1 cellular context compared by ENCODE assay signal in the genomic region with DNA sequence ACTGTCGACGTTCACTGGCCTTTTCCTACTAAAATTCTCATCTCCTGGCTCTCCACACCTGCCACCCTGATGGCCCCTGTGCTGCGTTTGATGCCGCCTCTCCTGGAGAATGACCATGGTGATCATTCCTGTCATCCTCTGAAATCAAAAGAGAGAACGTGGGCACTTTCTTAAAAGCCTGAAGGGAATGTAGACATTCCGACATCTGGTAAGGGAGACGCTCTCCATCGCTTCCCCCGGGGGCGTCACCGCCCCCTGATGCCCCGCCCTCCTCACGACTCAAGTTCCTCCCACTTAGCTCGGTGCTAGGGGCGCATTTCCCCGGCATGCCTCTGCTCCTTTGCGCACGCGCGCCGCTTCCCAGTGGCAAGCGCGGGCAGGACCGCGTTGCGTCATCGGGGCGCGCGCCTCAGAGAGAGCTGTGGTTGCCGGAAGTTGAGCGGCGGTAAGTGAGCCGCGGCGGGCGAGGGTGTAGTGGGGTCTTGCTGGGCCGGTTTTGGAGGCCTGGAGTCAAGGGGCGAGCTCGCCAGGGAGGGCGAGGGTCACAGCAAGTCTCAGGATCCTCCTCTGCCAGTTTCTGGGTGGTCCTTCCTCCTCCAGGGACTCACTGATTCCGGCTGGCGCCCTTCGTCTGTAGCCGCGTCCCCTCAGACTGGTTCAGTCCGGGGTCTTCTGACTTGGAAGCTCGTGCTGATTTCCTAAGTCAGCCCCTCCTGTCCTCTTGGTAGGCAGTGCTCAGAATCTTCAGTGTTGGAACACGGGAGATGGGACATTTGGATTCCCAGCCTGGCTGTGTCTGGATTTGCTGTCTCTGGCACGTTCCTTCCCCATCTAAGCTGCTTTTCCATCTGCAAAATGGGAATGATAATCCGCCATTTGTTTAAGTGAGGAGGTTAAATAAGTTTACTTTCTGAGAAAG.
TF ChIP-seq lines count a peak whose summit lies in the region.

A gene with protein sequence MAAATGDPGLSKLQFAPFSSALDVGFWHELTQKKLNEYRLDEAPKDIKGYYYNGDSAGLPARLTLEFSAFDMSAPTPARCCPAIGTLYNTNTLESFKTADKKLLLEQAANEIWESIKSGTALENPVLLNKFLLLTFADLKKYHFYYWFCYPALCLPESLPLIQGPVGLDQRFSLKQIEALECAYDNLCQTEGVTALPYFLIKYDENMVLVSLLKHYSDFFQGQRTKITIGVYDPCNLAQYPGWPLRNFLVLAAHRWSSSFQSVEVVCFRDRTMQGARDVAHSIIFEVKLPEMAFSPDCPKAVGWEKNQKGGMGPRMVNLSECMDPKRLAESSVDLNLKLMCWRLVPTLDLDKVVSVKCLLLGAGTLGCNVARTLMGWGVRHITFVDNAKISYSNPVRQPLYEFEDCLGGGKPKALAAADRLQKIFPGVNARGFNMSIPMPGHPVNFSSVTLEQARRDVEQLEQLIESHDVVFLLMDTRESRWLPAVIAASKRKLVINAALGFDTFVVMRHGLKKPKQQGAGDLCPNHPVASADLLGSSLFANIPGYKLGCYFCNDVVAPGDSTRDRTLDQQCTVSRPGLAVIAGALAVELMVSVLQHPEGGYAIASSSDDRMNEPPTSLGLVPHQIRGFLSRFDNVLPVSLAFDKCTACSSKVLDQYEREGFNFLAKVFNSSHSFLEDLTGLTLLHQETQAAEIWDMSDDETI (plus strand): TSS at position 412 of the 919 bp plus-strand sequence. CDS start 26,299 bp downstream, outside the sequence.

TF ChIP-seq in HepG2, 621 proteins besides CTCF, POLR2A, EP300 and RAD21 (continued from another document):
- TF ChIP-seq ZNF142 (CRISPR knock-in tag; IDR thresholded peaks at IDR 0.05) (peak; percentile 59), SRSF9 (IDR thresholded peaks at IDR 0.05; ENCODE audit: borderline replicate concordance, insufficient read depth, low read depth, low read length, poor library complexity, severe bottlenecking) (no peak), ZNF33B (CRISPR knock-in tag; IDR thresholded peaks at IDR 0.05) (no peak; the same call in 1 of the 2 replicates), U2AF1 (optimal IDR thresholded peaks at IDR 0.05; ENCODE audit: low read depth, low read length) (no peak), CBFB (CRISPR knock-in tag; IDR thresholded peaks at IDR 0.05) (no peak), KDM5B (CRISPR knock-in tag; IDR thresholded peaks at IDR 0.05; ENCODE audit: borderline replicate concordance) (peak; percentile 92; the same call in 1 of the 2 replicates), ZNF20 (CRISPR knock-in tag; IDR thresholded peaks at IDR 0.05) (no peak), FOXP4 (CRISPR knock-in tag; IDR thresholded peaks at IDR 0.05) (peak; percentile 39; the same call in 1 of the 2 replicates), ZBTB3 (CRISPR knock-in tag; IDR thresholded peaks at IDR 0.05; ENCODE audit: borderline replicate concordance, low read depth) (no peak), ZFP36L2 (CRISPR knock-in tag; IDR thresholded peaks at IDR 0.05) (no peak), ZNF383 (CRISPR knock-in tag; IDR thresholded peaks at IDR 0.05; ENCODE audit: borderline replicate concordance) (no peak), WIZ (CRISPR knock-in tag; IDR thresholded peaks at IDR 0.05) (no peak), AKNA (CRISPR knock-in tag; IDR thresholded peaks at IDR 0.05; ENCODE audit: borderline replicate concordance) (0 out of 2 replicates have a peak, but pooled peaks have one; percentile 19), MYC (CRISPR knock-in tag; IDR thresholded peaks at IDR 0.05; ENCODE audit: borderline replicate concordance) (peak; percentile 80; the same call in 1 of the 2 replicates), ISL2 (CRISPR knock-in tag; IDR thresholded peaks at IDR 0.05) (peak; percentile 68), BRD4 (CRISPR knock-in tag; IDR thresholded peaks at IDR 0.05) (0 out of 2 replicates have a peak, but pooled peaks have one; percentile 45), AKAP8 (CRISPR knock-in tag; IDR thresholded peaks at IDR 0.05) (0 out of 2 replicates have a peak, but pooled peaks have one; percentile 59)
- TF ChIP-seq, protein P1, sequence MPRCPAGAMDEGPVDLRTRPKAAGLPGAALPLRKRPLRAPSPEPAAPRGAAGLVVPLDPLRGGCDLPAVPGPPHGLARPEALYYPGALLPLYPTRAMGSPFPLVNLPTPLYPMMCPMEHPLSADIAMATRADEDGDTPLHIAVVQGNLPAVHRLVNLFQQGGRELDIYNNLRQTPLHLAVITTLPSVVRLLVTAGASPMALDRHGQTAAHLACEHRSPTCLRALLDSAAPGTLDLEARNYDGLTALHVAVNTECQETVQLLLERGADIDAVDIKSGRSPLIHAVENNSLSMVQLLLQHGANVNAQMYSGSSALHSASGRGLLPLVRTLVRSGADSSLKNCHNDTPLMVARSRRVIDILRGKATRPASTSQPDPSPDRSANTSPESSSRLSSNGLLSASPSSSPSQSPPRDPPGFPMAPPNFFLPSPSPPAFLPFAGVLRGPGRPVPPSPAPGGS (CRISPR knock-in tag; IDR thresholded peaks at IDR 0.05) = peak; percentile 64; the same call in 1 of the 2 replicates
- TF ChIP-seq, protein P2, sequence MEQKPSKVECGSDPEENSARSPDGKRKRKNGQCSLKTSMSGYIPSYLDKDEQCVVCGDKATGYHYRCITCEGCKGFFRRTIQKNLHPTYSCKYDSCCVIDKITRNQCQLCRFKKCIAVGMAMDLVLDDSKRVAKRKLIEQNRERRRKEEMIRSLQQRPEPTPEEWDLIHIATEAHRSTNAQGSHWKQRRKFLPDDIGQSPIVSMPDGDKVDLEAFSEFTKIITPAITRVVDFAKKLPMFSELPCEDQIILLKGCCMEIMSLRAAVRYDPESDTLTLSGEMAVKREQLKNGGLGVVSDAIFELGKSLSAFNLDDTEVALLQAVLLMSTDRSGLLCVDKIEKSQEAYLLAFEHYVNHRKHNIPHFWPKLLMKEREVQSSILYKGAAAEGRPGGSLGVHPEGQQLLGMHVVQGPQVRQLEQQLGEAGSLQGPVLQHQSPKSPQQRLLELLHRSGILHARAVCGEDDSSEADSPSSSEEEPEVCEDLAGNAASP (CRISPR knock-in tag; IDR thresholded peaks at IDR 0.05; ENCODE audit: borderline replicate concordance) = 0 out of 2 replicates have a peak, but pooled peaks have one; percentile 36
TF ChIP-seq in HepG2: peak in this region for 261.
